ENCODE assay signal across 30 cellular contexts in genomic region chrX:103220511-103221406, GRCh38. TPM values are rescaled to one million over a fixed set of nuclear protein-coding genes. Genes with fewer than 3 reads are reported as not detected.
DNase-seq lines count a peak whose midpoint lies in the region; ATAC-seq and TF ChIP-seq lines count a peak whose summit lies in the region.
"Had no signal": no experiment of that assay in that cellular context is flagged by ENCODE, and none has a peak within 500 bp of the region (broad histone marks: within the 10 kb centered on the region; RNA-seq: fewer than 3 reads in every experiment).

No MANE protein-coding gene starts in this region.

- H3K79me1 ChIP-seq in mesendoderm (ENCODE audit: low read length) = no peaks in the 10 kb centered on the region

- H3K4ac ChIP-seq in mesendoderm (ENCODE audit: low read depth, low read length) = no peak overlapping the region

- H3K56ac ChIP-seq in mesendoderm (ENCODE audit: low read length) = peak overlapping the region; percentile 15

- H3K4me3 ChIP-seq in heart left ventricle = peak overlapping the region in 3 of 12 donors; percentile 12 to 30 (median 26)
- peak overlapping the region; percentile 17 to 27 for H3K4me3 ChIP-seq in gastroesophageal sphincter
- H3K4me3 ChIP-seq in mesendoderm (ENCODE audit: low read length) = no peak overlapping the region
- peak overlapping the region; percentile 23 for H3K4me3 ChIP-seq in upper lobe of right lung
- H3K4me3 ChIP-seq: lung, mucosa of descending colon had no signal

- no peaks in the 10 kb centered on the region for H3K79me2 ChIP-seq in mesendoderm (ENCODE audit: control insufficient read depth, insufficient read depth, low read length)

- no peak overlapping the region for H3K4me2 ChIP-seq in mesendoderm (ENCODE audit: low read length)
- H3K4me2 ChIP-seq: SK-N-SH had no signal

- H2BK5ac ChIP-seq in mesendoderm (ENCODE audit: low read length) = no peak overlapping the region

- no peaks in the 10 kb centered on the region for H3K9me3 ChIP-seq in heart left ventricle
- H3K9me3 ChIP-seq in gastroesophageal sphincter = no peaks in the 10 kb centered on the region
- H3K9me3 ChIP-seq in upper lobe of right lung = no peaks in the 10 kb centered on the region
- H3K9me3 ChIP-seq: mucosa of descending colon, SK-N-SH had no signal

- intact Hi-C loops in heart left ventricle (cut with DNase I) (no loop called here), cardiac septum (cut with DNase I) (no loop called here), upper lobe of right lung (cut with DNase I) (no loop called here)

- no peak overlapping the region for H2BK15ac ChIP-seq in mesendoderm (replicated peaks; ENCODE audit: low read depth)

- TF ChIP-seq POLR2A in heart left ventricle (IDR thresholded peaks at IDR 0.05) (no peak), gastroesophageal sphincter (IDR thresholded peaks at IDR 0.05) (no peak)

- ATAC-seq in heart left ventricle (peak in 3 of 4 donors; percentile 29 to 53 (median 31)), gastroesophageal sphincter (peak; percentile 39), upper lobe of right lung (peak; percentile 71), GM21390 (IDR thresholded peaks at IDR 0.05; ENCODE audit: unreplicated experiment) (no peak), GM21576 (IDR thresholded peaks at IDR 0.05; ENCODE audit: unreplicated experiment) (no peak)
- ATAC-seq: activated T-cell treated with anti-CD3 and anti-CD28 coated beads, Interleukin-2, amount 50 U/mL, for 72 hours; mucosa of descending colon; natural killer cell treated with Interleukin-12 subunit alpha and Interleukin-12 subunit beta and Interleukin-15 and Interleukin-18, amount 100 ng/mL, for 72 hours; PC-3; T-helper 17 cell had no signal

- H3K9ac ChIP-seq in mesendoderm (ENCODE audit: low read length) = no peak overlapping the region
- H3K9ac ChIP-seq: SK-N-SH had no signal

- no peak overlapping the region for H4K8ac ChIP-seq in mesendoderm (ENCODE audit: low read depth, low read length)

- WGBS in heart left ventricle, 4 donors = 34 to 67% (median 51%) methylated on average over 19 to 41 of the region's 41 CpGs
- WGBS in gastroesophageal sphincter (ENCODE audit: low coverage in 1 of 2), 2 donors = 20 to 60% methylated on average over 1 to 5 of the region's 41 CpGs
- WGBS in mesendoderm (ENCODE audit: extremely low coverage, insufficient coverage, low lambda C conversion rate) = no CpG with 5 or more reads among the region's 41 CpGs

- no peak for DNase-seq in heart left ventricle
- no peak for DNase-seq in cardiac septum (ENCODE audit: low spot score)
- no peak for DNase-seq in mesendoderm
- DNase-seq in upper lobe of right lung = peak; percentile 64
- no peak for DNase-seq in GM19238 (ENCODE audit: insufficient read length, low spot score)
- DNase-seq: activated CD4-positive, alpha-beta memory T cell treated with anti-CD3 and anti-CD28 coated beads for 36 hours; activated CD4-positive, alpha-beta T cell treated with anti-CD3 and anti-CD28 coated beads for 1 hour; activated naive CD4-positive, alpha-beta T cell treated with anti-CD3 and anti-CD28 coated beads for 36 hours; activated T-cell treated with anti-CD3 and anti-CD28 coated beads, Interleukin-2, amount 50 U/mL, for 72 hours; DMS79 treated with DMSO at 0.1 percent for 48 hours; Kasumi-1; mucosa of descending colon; NCI-H1417 treated with DMSO at 0.1 percent for 48 hours; NCI-H2081 treated with DMSO at 0.1 percent for 48 hours; NCI-H226; NCI-H526 treated with DMSO at 0.1 percent for 48 hours; PC-3; SK-N-SH; stimulated activated CD4-positive, alpha-beta T cell treated with anti-CD3 and anti-CD28 coated beads, Interleukin-2, amount 100 ng/mL, for 24 hours; T-helper 17 cell had no signal

- H3K36me3 ChIP-seq in heart left ventricle (no peaks in the 10 kb centered on the region), gastroesophageal sphincter (no peaks in the 10 kb centered on the region), mesendoderm (ENCODE audit: control insufficient read depth, insufficient read depth, low read length) (no peaks in the 10 kb centered on the region), upper lobe of right lung (no peaks in the 10 kb centered on the region)

- H3K23ac ChIP-seq in mesendoderm (ENCODE audit: low read length) = no peak overlapping the region

- no peak for TF ChIP-seq EP300 in gastroesophageal sphincter (IDR thresholded peaks at IDR 0.05)

- no peak overlapping the region for H3K18ac ChIP-seq in mesendoderm (ENCODE audit: low read length)

- H4K5ac ChIP-seq in mesendoderm (ENCODE audit: low read length) = no peak overlapping the region

- H2BK120ac ChIP-seq in mesendoderm (ENCODE audit: low read depth, low read length) = no peak overlapping the region

- H3K27ac ChIP-seq in heart left ventricle (no peak overlapping the region), gastroesophageal sphincter (no peak overlapping the region), mesendoderm (ENCODE audit: low read depth, low read length) (no peak overlapping the region), upper lobe of right lung (no peak overlapping the region)

- no peaks in the 10 kb centered on the region for H3K4me1 ChIP-seq in heart left ventricle
- no peaks in the 10 kb centered on the region for H3K4me1 ChIP-seq in gastroesophageal sphincter
- no peaks in the 10 kb centered on the region for H3K4me1 ChIP-seq in mesendoderm (ENCODE audit: control insufficient read depth, low read depth, low read length)
- no peaks in the 10 kb centered on the region for H3K4me1 ChIP-seq in upper lobe of right lung

- TF ChIP-seq CTCF in heart left ventricle (IDR thresholded peaks at IDR 0.05) (no peak), gastroesophageal sphincter (IDR thresholded peaks at IDR 0.05) (no peak), upper lobe of right lung (IDR thresholded peaks at IDR 0.05) (no peak)

- H2AK5ac ChIP-seq in mesendoderm (ENCODE audit: low read length) = no peak overlapping the region

- H3K27me3 ChIP-seq in heart left ventricle (peaks cover 0 to 26% (median 0%) of the 10 kb centered on the region in 9 donors), gastroesophageal sphincter (no peaks in the 10 kb centered on the region), mesendoderm (ENCODE audit: insufficient read depth, low read length, poor library complexity) (no peaks in the 10 kb centered on the region), upper lobe of right lung (no peaks in the 10 kb centered on the region)

RNA-seq across cellular contexts. Expression of gene BEX4, which starts 5.9 kb away (rescaled TPM):
- total RNA-seq in heart left ventricle = 10 to 100 TPM; 34.8 to 54.5 (median 43.1) TPM
- polyA plus RNA-seq in heart left ventricle = 10 to 100 TPM; 43.6 to 57.0 TPM
- 34.3 TPM for total RNA-seq in cardiac septum
- 10 to 100 TPM; 51.2 to 81.7 (median 60.0) TPM for total RNA-seq in gastroesophageal sphincter
- polyA plus RNA-seq in mesendoderm (2013, experiment 1 of 2) = 127 TPM
- polyA plus RNA-seq in mesendoderm (2013, experiment 2 of 2) = 122 TPM
- 36.1 TPM for total RNA-seq in upper lobe of right lung

RNA-seq across cellular contexts. Expression of gene TCEAL8, which starts 34.2 kb away (rescaled TPM):
- total RNA-seq in heart left ventricle (10 to 100 TPM; 38.2 to 60.1 (median 52.7) TPM), cardiac septum (51.6 TPM), gastroesophageal sphincter (10 to 100 TPM; 48.9 to 84.0 (median 64.4) TPM), upper lobe of right lung (42.9 TPM)
- polyA plus RNA-seq in heart left ventricle = 10 to 100 TPM; 47.3 to 47.9 TPM
- 214 TPM for polyA plus RNA-seq in mesendoderm (2013, experiment 1 of 2)
- polyA plus RNA-seq in mesendoderm (2013, experiment 2 of 2) = 208 TPM

RNA-seq across cellular contexts. Expression of gene TCEAL5, which starts 55.8 kb away (rescaled TPM):
- total RNA-seq in heart left ventricle = under 1 TPM in 4 of 9 donors, not detected in 5; 0.27 to 0.52 (median 0.38) TPM
- polyA plus RNA-seq in heart left ventricle = under 1 TPM; 0.19 TPM
- total RNA-seq in cardiac septum = 0.67 TPM
- total RNA-seq in gastroesophageal sphincter = under 1 TPM in 2 of 4 donors, not detected in 2; 0.54 to 0.92 TPM
- polyA plus RNA-seq in mesendoderm (2013, experiment 1 of 2) = 2.6 TPM
- polyA plus RNA-seq in mesendoderm (2013, experiment 2 of 2) = 3.0 TPM
- not detected for total RNA-seq in upper lobe of right lung
- total RNA-seq: activated CD4-positive, alpha-beta memory T cell treated with anti-CD3 and anti-CD28 coated beads for 36 hours; activated T-cell treated with anti-CD3 and anti-CD28 coated beads, Interleukin-2, amount 50 U/mL, for 72 hours; chondrocyte; endothelial cell of umbilical vein; glomerular endothelial cell; natural killer cell treated with Interleukin-12 subunit alpha and Interleukin-12 subunit beta and Interleukin-15 and Interleukin-18, amount 100 ng/mL, for 72 hours; osteocyte; PC-3; T-helper 17 cell had no signal
- polyA plus RNA-seq: CD14-positive monocyte, endothelial cell of umbilical vein had no signal

Comparison
In these comparisons a context has a peak if more than half of its experiments do, and no peak if none do; other contexts are left out.
1. ATAC-seq: peak in heart left ventricle (3 of 4), gastroesophageal sphincter (single experiment) and upper lobe of right lung (single experiment); none in GM21390 (single experiment) and GM21576 (single experiment).